2 cellular contexts compared by ENCODE assay signal in the genomic region with DNA sequence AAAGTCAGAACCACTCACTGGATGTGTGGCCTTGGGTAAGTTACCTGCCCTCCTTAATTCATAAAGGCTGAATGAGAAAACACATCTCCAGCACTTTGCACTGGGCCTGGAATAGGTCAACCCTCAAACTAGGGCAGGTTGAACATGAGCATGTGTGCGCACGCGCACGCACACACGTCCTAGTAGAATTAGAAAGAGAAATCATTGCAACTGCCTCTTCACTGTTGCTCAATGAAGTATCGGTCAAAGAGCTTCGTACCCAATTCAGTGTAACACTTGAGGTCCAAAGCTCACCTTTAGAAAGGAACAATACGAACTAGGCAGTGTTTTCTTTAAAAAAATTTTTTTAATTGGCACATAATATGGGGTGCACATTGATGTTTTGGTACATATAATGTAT.
TF ChIP-seq lines count a peak whose summit lies in the region.

No MANE protein-coding gene starts in this region.

TF ChIP-seq in GM12878, 131 proteins besides CTCF, POLR2A, EP300 and RAD21:
- TF ChIP-seq, protein P1, sequence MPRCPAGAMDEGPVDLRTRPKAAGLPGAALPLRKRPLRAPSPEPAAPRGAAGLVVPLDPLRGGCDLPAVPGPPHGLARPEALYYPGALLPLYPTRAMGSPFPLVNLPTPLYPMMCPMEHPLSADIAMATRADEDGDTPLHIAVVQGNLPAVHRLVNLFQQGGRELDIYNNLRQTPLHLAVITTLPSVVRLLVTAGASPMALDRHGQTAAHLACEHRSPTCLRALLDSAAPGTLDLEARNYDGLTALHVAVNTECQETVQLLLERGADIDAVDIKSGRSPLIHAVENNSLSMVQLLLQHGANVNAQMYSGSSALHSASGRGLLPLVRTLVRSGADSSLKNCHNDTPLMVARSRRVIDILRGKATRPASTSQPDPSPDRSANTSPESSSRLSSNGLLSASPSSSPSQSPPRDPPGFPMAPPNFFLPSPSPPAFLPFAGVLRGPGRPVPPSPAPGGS (IDR thresholded peaks at IDR 0.05; ENCODE audit: borderline replicate concordance, insufficient read depth, low read depth, low read length, poor library complexity, severe bottlenecking) = peak; percentile 65
- TF ChIP-seq RELA (IDR thresholded peaks at IDR 0.05; ENCODE audit: borderline replicate concordance, partially characterized antibody) = no peak

TF ChIP-seq in HepG2, 621 proteins besides CTCF, POLR2A, EP300 and RAD21:
- TF ChIP-seq CEBPB (IDR thresholded peaks at IDR 0.05; ENCODE audit: borderline replicate concordance, low read depth, low read length) = peak; percentile 61
- TF ChIP-seq, protein P2, sequence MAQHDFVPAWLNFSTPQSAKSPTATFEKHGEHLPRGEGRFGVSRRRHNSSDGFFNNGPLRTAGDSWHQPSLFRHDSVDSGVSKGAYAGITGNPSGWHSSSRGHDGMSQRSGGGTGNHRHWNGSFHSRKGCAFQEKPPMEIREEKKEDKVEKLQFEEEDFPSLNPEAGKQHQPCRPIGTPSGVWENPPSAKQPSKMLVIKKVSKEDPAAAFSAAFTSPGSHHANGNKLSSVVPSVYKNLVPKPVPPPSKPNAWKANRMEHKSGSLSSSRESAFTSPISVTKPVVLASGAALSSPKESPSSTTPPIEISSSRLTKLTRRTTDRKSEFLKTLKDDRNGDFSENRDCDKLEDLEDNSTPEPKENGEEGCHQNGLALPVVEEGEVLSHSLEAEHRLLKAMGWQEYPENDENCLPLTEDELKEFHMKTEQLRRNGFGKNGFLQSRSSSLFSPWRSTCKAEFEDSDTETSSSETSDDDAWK (CRISPR knock-in tag; IDR thresholded peaks at IDR 0.05) = no peak
- TF ChIP-seq, protein P3, sequence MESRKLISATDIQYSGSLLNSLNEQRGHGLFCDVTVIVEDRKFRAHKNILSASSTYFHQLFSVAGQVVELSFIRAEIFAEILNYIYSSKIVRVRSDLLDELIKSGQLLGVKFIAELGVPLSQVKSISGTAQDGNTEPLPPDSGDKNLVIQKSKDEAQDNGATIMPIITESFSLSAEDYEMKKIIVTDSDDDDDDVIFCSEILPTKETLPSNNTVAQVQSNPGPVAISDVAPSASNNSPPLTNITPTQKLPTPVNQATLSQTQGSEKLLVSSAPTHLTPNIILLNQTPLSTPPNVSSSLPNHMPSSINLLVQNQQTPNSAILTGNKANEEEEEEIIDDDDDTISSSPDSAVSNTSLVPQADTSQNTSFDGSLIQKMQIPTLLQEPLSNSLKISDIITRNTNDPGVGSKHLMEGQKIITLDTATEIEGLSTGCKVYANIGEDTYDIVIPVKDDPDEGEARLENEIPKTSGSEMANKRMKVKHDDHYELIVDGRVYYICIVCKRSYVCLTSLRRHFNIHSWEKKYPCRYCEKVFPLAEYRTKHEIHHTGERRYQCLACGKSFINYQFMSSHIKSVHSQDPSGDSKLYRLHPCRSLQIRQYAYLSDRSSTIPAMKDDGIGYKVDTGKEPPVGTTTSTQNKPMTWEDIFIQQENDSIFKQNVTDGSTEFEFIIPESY (CRISPR knock-in tag; IDR thresholded peaks at IDR 0.05) = peak; percentile 74; the same call in 1 of the 2 replicates
- peak; percentile 38; the same call in 1 of the 2 replicates for TF ChIP-seq SALL1 (CRISPR knock-in tag; IDR thresholded peaks at IDR 0.05)
- TF ChIP-seq, protein P4, sequence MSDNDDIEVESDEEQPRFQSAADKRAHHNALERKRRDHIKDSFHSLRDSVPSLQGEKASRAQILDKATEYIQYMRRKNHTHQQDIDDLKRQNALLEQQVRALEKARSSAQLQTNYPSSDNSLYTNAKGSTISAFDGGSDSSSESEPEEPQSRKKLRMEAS (IDR thresholded peaks at IDR 0.05) = peak; percentile 45; the same call in 1 of the 2 replicates
- TF ChIP-seq, protein P5, sequence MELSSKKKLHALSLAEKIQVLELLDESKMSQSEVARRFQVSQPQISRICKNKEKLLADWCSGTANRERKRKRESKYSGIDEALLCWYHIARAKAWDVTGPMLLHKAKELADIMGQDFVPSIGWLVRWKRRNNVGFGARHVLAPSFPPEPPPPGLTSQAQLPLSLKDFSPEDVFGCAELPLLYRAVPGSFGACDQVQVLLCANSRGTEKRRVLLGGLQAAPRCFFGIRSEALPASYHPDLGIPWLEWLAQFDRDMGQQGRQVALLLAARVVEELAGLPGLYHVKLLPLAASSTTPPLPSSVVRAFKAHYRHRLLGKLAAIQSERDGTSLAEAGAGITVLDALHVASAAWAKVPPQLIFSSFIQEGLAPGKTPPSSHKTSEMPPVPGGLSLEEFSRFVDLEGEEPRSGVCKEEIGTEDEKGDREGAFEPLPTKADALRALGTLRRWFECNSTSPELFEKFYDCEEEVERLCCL (CRISPR knock-in tag; IDR thresholded peaks at IDR 0.05; ENCODE audit: borderline replicate concordance) = no peak
